In the genomic region with DNA sequence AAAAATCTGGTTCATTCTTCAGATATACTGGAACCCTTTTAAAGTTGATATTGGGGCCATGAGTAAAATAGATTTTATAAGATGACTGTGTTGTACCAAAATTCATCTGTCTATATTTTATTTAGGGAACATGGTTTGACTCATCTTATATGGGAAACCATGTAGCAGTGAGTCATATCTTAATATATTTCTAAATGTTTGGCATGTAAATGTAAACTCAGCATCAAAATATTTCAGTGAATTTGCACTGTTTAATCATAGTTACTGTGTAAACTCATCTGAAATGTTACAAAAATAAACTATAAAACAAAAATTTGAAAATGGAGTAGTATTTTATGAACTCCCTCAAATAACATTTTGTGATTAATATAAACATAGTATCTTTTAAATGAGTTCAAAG, we compare ENCODE assay signal across 16 cellular contexts. TPM values are rescaled to one million over a fixed set of nuclear protein-coding genes. Genes with fewer than 3 reads are reported as not detected.
DNase-seq lines count a peak whose midpoint lies in the region; ATAC-seq and TF ChIP-seq lines count a peak whose summit lies in the region.
"Had no signal": no experiment of that assay in that cellular context is flagged by ENCODE, and none has a peak within 500 bp of the region (broad histone marks: within the 10 kb centered on the region; RNA-seq: fewer than 3 reads in every experiment).

No MANE protein-coding gene starts in this region.

- peaks cover 58% of the 10 kb centered on the region for H3K4me1 Mint-ChIP-seq in activated naive CD8-positive, alpha-beta T cell treated with anti-CD3 and anti-CD28 coated beads for 36 hours
- peaks cover 25% of the 10 kb centered on the region for H3K4me1 Mint-ChIP-seq in CD4-positive, alpha-beta T cell (ENCODE audit: low read depth)

- dilution Hi-C loops in IMR-90 (cut with HindIII; ENCODE audit: low sequenced_read_pairs, unreplicated experiment): no loop called here

- no peaks in the 10 kb centered on the region for H4K20me1 ChIP-seq in IMR-90 (ENCODE audit: insufficient read depth, low read length)

- H3K4me2 ChIP-seq in IMR-90 (ENCODE audit: low read depth, low read length): peak overlapping the region; percentile 61; the same call in 1 of the 2 replicates

- no peak overlapping the region for H3K14ac ChIP-seq in IMR-90 (replicated peaks; ENCODE audit: low read depth, low read length)

- peak overlapping the region; percentile 61 for H3K27ac Mint-ChIP-seq in activated naive CD8-positive, alpha-beta T cell treated with anti-CD3 and anti-CD28 coated beads for 36 hours
- H3K27ac Mint-ChIP-seq in CD4-positive, alpha-beta T cell: no peak overlapping the region

- H2BK15ac ChIP-seq in IMR-90 (ENCODE audit: low read depth, low read length): no peak overlapping the region; the same call in 2 of the 3 replicates

- H3K27ac ChIP-seq in IMR-90 (ENCODE audit: insufficient read depth, low read length) (peak overlapping the region; percentile 91; the same call in 1 of the 2 replicates), foreskin keratinocyte (no peak overlapping the region)
- H3K27ac ChIP-seq in CD4-positive, alpha-beta T cell (ENCODE audit: low read depth, low read length): no peak overlapping the region

- H3K18ac ChIP-seq in IMR-90 (ENCODE audit: low read depth, low read length): no peak overlapping the region

- no peak for TF ChIP-seq RAD21 in IMR-90 (IDR thresholded peaks at IDR 0.05; ENCODE audit: low read length)

- DNase-seq in AG08395 (ENCODE audit: low spot score): peak; percentile 29
- DNase-seq in IMR-90: peak; percentile 88
- DNase-seq in activated naive CD8-positive, alpha-beta T cell treated with anti-CD3 and anti-CD28 coated beads for 36 hours: no peak
- DNase-seq in foreskin keratinocyte: peak in 1 of 2 donors; percentile 48
- DNase-seq in NCI-H345 (lab: John Stamatoyannopoulos, UW): no peak
- no peak for DNase-seq in left lobe of liver (ENCODE audit: low spot score)
- no peak for DNase-seq in CD4-positive, alpha-beta T cell
- DNase-seq: activated CD8-positive, alpha-beta memory T cell treated with anti-CD3 and anti-CD28 coated beads, Interleukin-2, amount 50 U/mL, for 4 hours; BE2C; GDM1; H7; NCI-H1105; NCI-H524; stimulated activated CD4-positive, alpha-beta T cell treated with anti-CD3 and anti-CD28 coated beads, Interleukin-2, amount 100 ng/mL, for 24 hours had no signal

- peaks cover 31% of the 10 kb centered on the region for H3K4me1 ChIP-seq in IMR-90 (ENCODE audit: control insufficient read depth, insufficient read depth, low read length)
- peaks cover 3% of the 10 kb centered on the region for H3K4me1 ChIP-seq in foreskin keratinocyte

- peaks cover 20% of the 10 kb centered on the region for H3K9me3 Mint-ChIP-seq in activated naive CD8-positive, alpha-beta T cell treated with anti-CD3 and anti-CD28 coated beads for 36 hours
- H3K9me3 Mint-ChIP-seq in CD4-positive, alpha-beta T cell: no peaks in the 10 kb centered on the region

- intact Hi-C loops in IMR-90 (cut with micrococcal nuclease): no loop called here
- intact Hi-C loops in CD4-positive, alpha-beta T cell (cut with DNase I, micrococcal nuclease): no loop called here

- no peak overlapping the region; the same call in 1 of the 2 replicates for H4K91ac ChIP-seq in IMR-90 (ENCODE audit: insufficient read depth, low read depth, low read length)

- peak overlapping the region; percentile 90; the same call in 1 of the 2 replicates for H3K4ac ChIP-seq in IMR-90 (ENCODE audit: low read depth, low read length)

- no peak for TF ChIP-seq CTCF in IMR-90 (conservative IDR thresholded peaks at IDR 0.05; ENCODE audit: low read depth, low read length)
- no peak for TF ChIP-seq CTCF in foreskin keratinocyte (conservative IDR thresholded peaks at IDR 0.05)
- TF ChIP-seq CTCF in CD4-positive, alpha-beta T cell (IDR thresholded peaks at IDR 0.05): no peak

- H4K5ac ChIP-seq in IMR-90 (ENCODE audit: low read depth, low read length): no peak overlapping the region; the same call in 1 of the 2 replicates

- H3K9ac ChIP-seq in IMR-90 (ENCODE audit: low read depth, low read length): no peak overlapping the region

- peak overlapping the region; percentile 90; the same call in 1 of the 2 replicates for H2BK20ac ChIP-seq in IMR-90 (ENCODE audit: low read depth, low read length)

- H3K9me1 ChIP-seq in IMR-90 (ENCODE audit: insufficient read depth, low read length): peaks cover 27% of the 10 kb centered on the region

- no peak overlapping the region for H3K4me3 Mint-ChIP-seq in activated naive CD8-positive, alpha-beta T cell treated with anti-CD3 and anti-CD28 coated beads for 36 hours
- H3K4me3 Mint-ChIP-seq in CD4-positive, alpha-beta T cell: no peak overlapping the region
- H3K4me3 Mint-ChIP-seq: mesothelial cell of epicardium had no signal

- peak overlapping the region in 1 of 2 experiments; percentile 83; a peak in 1 of 4 replicates for H4K8ac ChIP-seq in IMR-90 (ENCODE audit: low read depth in 2 of 2, low read length in 2 of 2)

- no peaks in the 10 kb centered on the region for H3K9me3 ChIP-seq in IMR-90 (ENCODE audit: control insufficient read depth, insufficient read depth, low read length)
- H3K9me3 ChIP-seq in CD4-positive, alpha-beta T cell (ENCODE audit: control insufficient read depth, low read length): no peaks in the 10 kb centered on the region
- H3K9me3 ChIP-seq: BE2C had no signal

- 0 out of 2 replicates have a peak overlapping the region, but pooled peaks have one; percentile 94 for H2BK120ac ChIP-seq in IMR-90 (ENCODE audit: low read depth, low read length)

- in situ Hi-C loops in IMR-90 (cut with MboI; ENCODE audit: low sequenced_read_pairs): loop anchor here (10.0 kb wide), 1 partner anchor 127 kb away; no protein-coding TSS in a partner anchor

- peaks cover 15% of the 10 kb centered on the region for H3K36me3 ChIP-seq in IMR-90 (ENCODE audit: control insufficient read depth, insufficient read depth, low read length)

- POLR2A ChIA-PET in IMR-90 (lab: Charles Lee; ENCODE audit: unreplicated experiment): no interaction called here
- POLR2A ChIA-PET in CD4-positive, alpha-beta T cell (lab: Charles Lee): no interaction called here

- H2AK5ac ChIP-seq in IMR-90 (ENCODE audit: low read depth, low read length): no peak overlapping the region

- ATAC-seq in IMR-90 (ENCODE audit: low read depth): peak; percentile 48
- peak; percentile 68 for ATAC-seq in foreskin keratinocyte
- no peak for ATAC-seq in left lobe of liver
- no peak for ATAC-seq in CD4-positive, alpha-beta T cell (ENCODE audit: poor library complexity)
- no peak for ATAC-seq in GM18502 (IDR thresholded peaks at IDR 0.05; ENCODE audit: poor library complexity, unreplicated experiment)

- no peak for TF ChIP-seq POLR2A in IMR-90 (IDR thresholded peaks at IDR 0.05; ENCODE audit: low read depth, low read length)

- H3K56ac ChIP-seq in IMR-90 (ENCODE audit: extremely low read depth, insufficient read depth, low read length): peak overlapping the region; percentile 38; the same call in 1 of the 2 replicates

- no peak overlapping the region for H2AK9ac ChIP-seq in IMR-90 (replicated peaks; ENCODE audit: low read depth, low read length, poor library complexity)

- H3K4me3 ChIP-seq in IMR-90 (ENCODE audit: insufficient read depth, low read depth, low read length): no peak overlapping the region

- peak overlapping the region; percentile 79 for H2BK5ac ChIP-seq in IMR-90 (ENCODE audit: low read depth, low read length, poor library complexity, severe bottlenecking)

- H3K36me3 Mint-ChIP-seq in activated naive CD8-positive, alpha-beta T cell treated with anti-CD3 and anti-CD28 coated beads for 36 hours: peaks cover 69% of the 10 kb centered on the region
- peaks cover 19% of the 10 kb centered on the region for H3K36me3 Mint-ChIP-seq in CD4-positive, alpha-beta T cell (ENCODE audit: low read depth)

- no peaks in the 10 kb centered on the region for H3K27me3 ChIP-seq in IMR-90 (ENCODE audit: control insufficient read depth, insufficient read depth, low read length)
- H3K27me3 ChIP-seq in foreskin keratinocyte: no peaks in the 10 kb centered on the region
- no peaks in the 10 kb centered on the region for H3K27me3 ChIP-seq in CD4-positive, alpha-beta T cell (ENCODE audit: control insufficient read depth, insufficient read depth, low read length)
- H3K27me3 ChIP-seq: BE2C had no signal

- H2AFZ ChIP-seq in IMR-90 (replicated peaks; ENCODE audit: low read length, poor library complexity): no peak overlapping the region

- no TSS peak for BruUV-seq in IMR-90 (replicated peaks; lab: Mats Ljungman, UMichigan)

- H3K79me1 ChIP-seq in IMR-90 (ENCODE audit: low read depth in 1 of 2, low read length in 2 of 2): peaks cover 23 to 52% of the 10 kb centered on the region in 2 experiments

- CTCF ChIA-PET in IMR-90 (lab: Yijun Ruan, JAX): no interaction called here
- CTCF ChIA-PET in CD4-positive, alpha-beta T cell (lab: Charles Lee): no interaction called here

- H3K27me3 Mint-ChIP-seq in activated naive CD8-positive, alpha-beta T cell treated with anti-CD3 and anti-CD28 coated beads for 36 hours: no peaks in the 10 kb centered on the region
- H3K27me3 Mint-ChIP-seq in CD4-positive, alpha-beta T cell: no peaks in the 10 kb centered on the region

- H3K23ac ChIP-seq in IMR-90 (ENCODE audit: low read depth, low read length): peak overlapping the region; percentile 95; the same call in 1 of the 2 replicates

TF ChIP-seq in IMR-90, 13 proteins besides CTCF, POLR2A, EP300 and RAD21:
- peak; percentile 89 for TF ChIP-seq FOS (IDR thresholded peaks at IDR 0.05; ENCODE audit: low read depth, low read length)
- TF ChIP-seq BHLHE40 (IDR thresholded peaks at IDR 0.05; ENCODE audit: low read depth, low read length): peak; percentile 54; the same call in 1 of the 2 replicates
- peak; percentile 38; the same call in 1 of the 2 replicates for TF ChIP-seq MAFK (IDR thresholded peaks at IDR 0.05; ENCODE audit: low read depth, low read length)
- no peak for TF ChIP-seq SMC3 (IDR thresholded peaks at IDR 0.05; ENCODE audit: low read depth, low read length)
- TF ChIP-seq CEBPB (IDR thresholded peaks at IDR 0.05; ENCODE audit: low read depth, low read length): peak; percentile 23; the same call in 1 of the 2 replicates

RNA-seq across cellular contexts. Expression of a gene that starts 14.2 kb away (rescaled TPM):
- 24.7 and 33.6 TPM in 2 replicates for total RNA-seq in IMR-90 (2012; rRNA removed)
- polyA plus RNA-seq in IMR-90 (2012; rRNA removed): 58.5 and 59.4 TPM in 2 replicates
- 23.6 and 49.1 TPM in 2 replicates for polyA plus RNA-seq in IMR-90 (2012; cell fraction: cytosol; rRNA removed)
- 12.4 and 18.8 TPM in 2 replicates for polyA plus RNA-seq in IMR-90 (2012; cell fraction: nucleus; rRNA removed; ENCODE audit: low replicate concordance)
- 10 to 100 TPM; 20.8 to 23.3 TPM for total RNA-seq in activated naive CD8-positive, alpha-beta T cell treated with anti-CD3 and anti-CD28 coated beads for 36 hours
- total RNA-seq in foreskin keratinocyte: 0.11 TPM in 1 of 2 replicates, not detected in the other
- polyA plus RNA-seq in foreskin keratinocyte: 0.02 and 0.04 TPM in 2 replicates
- total RNA-seq in left lobe of liver: 0.33 TPM
- total RNA-seq in CD4-positive, alpha-beta T cell: 1 to 10 TPM; 4.3 to 4.8 TPM

Comparison
In these comparisons a context has a peak if more than half of its experiments do, and no peak if none do; other contexts are left out.
1. DNase-seq: peak in AG08395 (single experiment) and IMR-90 (single experiment); none in activated naive CD8-positive, alpha-beta T cell treated with anti-CD3 and anti-CD28 coated beads for 36 hours (single experiment), NCI-H345 (single experiment), left lobe of liver (single experiment) and CD4-positive, alpha-beta T cell (0 of 10).
2. ATAC-seq: peak in IMR-90 (single experiment) and foreskin keratinocyte (single experiment); none in left lobe of liver (single experiment), CD4-positive, alpha-beta T cell (single experiment) and GM18502 (single experiment).